Comparison of ENCODE assay signal across 2 cellular contexts in genomic region chr18:50700245-50701165, GRCh38.
TF ChIP-seq lines count a peak whose summit lies in the region.

No MANE protein-coding gene starts in this region.

TF ChIP-seq in GM23338, 12 proteins besides CTCF, POLR2A, EP300 and RAD21:
- TF ChIP-seq EZH2phosphoT487 (IDR thresholded peaks at IDR 0.05; ENCODE audit: unreplicated experiment) (no peak), REST (IDR thresholded peaks at IDR 0.05; ENCODE audit: unreplicated experiment) (no peak), POLR2AphosphoS5 (IDR thresholded peaks at IDR 0.05; ENCODE audit: low read depth) (no peak), ZNF462 (CRISPR knock-in tag; IDR thresholded peaks at IDR 0.05) (no peak), ETS1 (IDR thresholded peaks at IDR 0.05) (no peak), STAT1 (IDR thresholded peaks at IDR 0.05; ENCODE audit: unreplicated experiment) (no peak), NANOG (IDR thresholded peaks at IDR 0.05; ENCODE audit: borderline replicate concordance) (no peak), ZNF114 (CRISPR knock-in tag; IDR thresholded peaks at IDR 0.05) (no peak), CREB1 (CRISPR knock-in tag; IDR thresholded peaks at IDR 0.05; ENCODE audit: low read depth) (no peak), ZNF331 (CRISPR knock-in tag; IDR thresholded peaks at IDR 0.05; ENCODE audit: low read depth) (no peak), JUNB (IDR thresholded peaks at IDR 0.05; ENCODE audit: unreplicated experiment) (no peak), EZH2 (IDR thresholded peaks at IDR 0.05; ENCODE audit: low read depth, unreplicated experiment) (no peak)

TF ChIP-seq in H1, 55 proteins besides CTCF, POLR2A, EP300 and RAD21:
- TF ChIP-seq CTBP2 (IDR thresholded peaks at IDR 0.05; ENCODE audit: borderline replicate concordance, insufficient read depth, insufficient read length, low read length), result no peak
- TF ChIP-seq E2F6 (IDR thresholded peaks at IDR 0.05), result peak; percentile 51; the same call in 1 of the 2 replicates
- TF ChIP-seq SIN3A (conservative IDR thresholded peaks at IDR 0.05 in 1 of 2, IDR thresholded peaks at IDR 0.05 in 1 of 2; ENCODE audit: low read depth in 1 of 2, low read length in 2 of 2), result no peak
- no peak for TF ChIP-seq RFX5 (IDR thresholded peaks at IDR 0.05; ENCODE audit: borderline replicate concordance, low read depth, low read length)
- peak; percentile 42; the same call in 1 of the 2 replicates for TF ChIP-seq MAX (IDR thresholded peaks at IDR 0.05)
